In genomic region chr1:220298470-220298869, GRCh38 we compare ENCODE assay signal across 16 cellular contexts. TPM values are rescaled to one million over a fixed set of nuclear protein-coding genes. Genes with fewer than 3 reads are reported as not detected.
DNase-seq lines count a peak whose midpoint lies in the region; TF ChIP-seq lines count a peak whose summit lies in the region.
"Had no signal": no experiment of that assay in that cellular context is flagged by ENCODE, and none has a peak within 500 bp of the region (broad histone marks: within the 10 kb centered on the region; RNA-seq: fewer than 3 reads in every experiment).

No MANE protein-coding gene starts in this region.

- H3K4me3 ChIP-seq in Caco-2 (ENCODE audit: low read depth, low read length) = no peak overlapping the region
- H3K4me3 ChIP-seq: BLaER1 had no signal

- H3K27me3 Mint-ChIP-seq in brain (no peaks in the 10 kb centered on the region), mesothelial cell of epicardium (ENCODE audit: low read depth) (no peaks in the 10 kb centered on the region), CD14-positive monocyte (ENCODE audit: low read depth in 3 of 3) (peaks cover 3 to 6% (median 4%) of the 10 kb centered on the region in 3 donors), Caco-2 (ENCODE audit: insufficient read depth, unreplicated experiment) (peaks cover 4% of the 10 kb centered on the region)

- H3K4me1 Mint-ChIP-seq in brain (peaks cover 63% of the 10 kb centered on the region), mesothelial cell of epicardium (peaks cover 19% of the 10 kb centered on the region), CD14-positive monocyte (peaks cover 2% of the 10 kb centered on the region), Caco-2 (ENCODE audit: low read depth, unreplicated experiment) (peaks cover 5% of the 10 kb centered on the region)

- H3K27ac Mint-ChIP-seq in brain = peak overlapping the region; percentile 56 to 96 (median 74)
- peak overlapping the region; percentile 1 for H3K27ac Mint-ChIP-seq in mesothelial cell of epicardium
- no peak overlapping the region for H3K27ac Mint-ChIP-seq in CD14-positive monocyte
- H3K27ac Mint-ChIP-seq in Caco-2 (ENCODE audit: unreplicated experiment) = no peak overlapping the region

- H3K4me3 Mint-ChIP-seq in brain = peak overlapping the region in 4 of 5 experiments; percentile 36 to 52 (median 40)
- no peak overlapping the region for H3K4me3 Mint-ChIP-seq in mesothelial cell of epicardium
- no peak overlapping the region for H3K4me3 Mint-ChIP-seq in CD14-positive monocyte
- H3K4me3 Mint-ChIP-seq in Caco-2 (ENCODE audit: unreplicated experiment) = no peak overlapping the region

- no peaks in the 10 kb centered on the region for H3K36me3 ChIP-seq in Caco-2 (ENCODE audit: control insufficient read depth, insufficient read depth, low read length)
- H3K36me3 ChIP-seq: BLaER1 had no signal

- POLR2A ChIA-PET in Caco-2 (lab: Charles Lee) = interaction anchor here (0.5 kb wide), 1 partner anchor 489 kb away, joined by 3 read pairs; no protein-coding TSS in a partner anchor

- H3K4me1 ChIP-seq in Caco-2 = peaks cover 4% of the 10 kb centered on the region; the same call in 1 of the 2 replicates
- H3K4me1 ChIP-seq: BLaER1 had no signal

- TF ChIP-seq CTCF in brain (conservative IDR thresholded peaks at IDR 0.05) (no peak), mesothelial cell of epicardium (IDR thresholded peaks at IDR 0.05; ENCODE audit: unreplicated experiment) (no peak), CD14-positive monocyte (IDR thresholded peaks at IDR 0.05) (no peak), Caco-2 (IDR thresholded peaks at IDR 0.05; ENCODE audit: insufficient read depth in 1 of 2, low read depth in 1 of 2, low read length in 1 of 2, severe bottlenecking in 1 of 2, unreplicated experiment in 1 of 2) (no peak)

- DNase-seq in NCI-H510A treated with DMSO at 0.1 percent for 48 hours (lab: John Stamatoyannopoulos, UW) (peak; percentile 16), NCI-H510A (lab: John Stamatoyannopoulos, UW) (no peak), mesothelial cell of epicardium (ENCODE audit: low spot score in 2 of 2, unreplicated experiment in 2 of 2) (no peak), CD14-positive monocyte (ENCODE audit: low spot score) (no peak), Caco-2 (no peak), CD1c-positive myeloid dendritic cell (ENCODE audit: extremely low spot score) (no peak)
- DNase-seq: DMS 273 treated with DMSO at 0.1 percent for 48 hours, GF-D8, GOT3, MV-4-11, NCI-H1436, NCI-H2029 treated with DMSO at 0.1 percent for 48 hours, NCI-H345, PC-3 had no signal

- no TSS peak for BruUV-seq in Caco-2 (replicated peaks; lab: Mats Ljungman, UMichigan)

- CTCF ChIA-PET in Caco-2 (lab: Charles Lee) = interaction anchor here (0.6 kb wide), 1 partner anchor 216 kb away, joined by 3 read pairs; no protein-coding TSS in a partner anchor

- H3K9me3 ChIP-seq in Caco-2 = no peaks in the 10 kb centered on the region
- H3K9me3 ChIP-seq: BLaER1 had no signal

- H3K9me3 Mint-ChIP-seq in brain (no peaks in the 10 kb centered on the region), mesothelial cell of epicardium (no peaks in the 10 kb centered on the region), CD14-positive monocyte (no peaks in the 10 kb centered on the region), Caco-2 (ENCODE audit: unreplicated experiment) (no peaks in the 10 kb centered on the region)

- intact Hi-C loops in CD14-positive monocyte (cut with micrococcal nuclease) = no loop called here
- intact Hi-C loops in Caco-2 (cut with micrococcal nuclease; ENCODE audit: unreplicated experiment) = no loop called here

- H3K27me3 ChIP-seq in Caco-2 (replicated peaks; ENCODE audit: control insufficient read depth, insufficient read depth, low read length) = 0 out of 2 replicates have a peak, but pooled peaks cover 2% of the 10 kb centered on the region
- H3K27me3 ChIP-seq: BLaER1 had no signal

- no peaks in the 10 kb centered on the region for H3K36me3 Mint-ChIP-seq in brain
- H3K36me3 Mint-ChIP-seq in mesothelial cell of epicardium = no peaks in the 10 kb centered on the region
- no peaks in the 10 kb centered on the region for H3K36me3 Mint-ChIP-seq in CD14-positive monocyte
- H3K36me3 Mint-ChIP-seq in Caco-2 (ENCODE audit: insufficient read depth, unreplicated experiment) = no peaks in the 10 kb centered on the region

RNA-seq across cellular contexts. Expression of gene RAB3GAP2, which starts 26.2 kb away (rescaled TPM):
- polyA plus RNA-seq in brain (ENCODE audit: insufficient read depth, low read depth, low replicate concordance) (7.1 TPM), CD14-positive monocyte (10 to 100 TPM in 1 of 2 donors, 1 to 10 TPM in 1; 9.8 to 11.6 TPM)
- total RNA-seq in mesothelial cell of epicardium (49.0 to 51.7 TPM (median 50.6 TPM) in 3 replicates), Caco-2 (2022) (41.1 and 47.0 TPM in 2 replicates)

Comparison
In these comparisons a context has a peak if more than half of its experiments do, and no peak if none do; other contexts are left out.
1. H3K27ac Mint-ChIP-seq: peak in brain (5 of 5) and mesothelial cell of epicardium (single experiment); none in CD14-positive monocyte (0 of 7) and Caco-2 (single experiment).
2. H3K4me3 Mint-ChIP-seq: peak in brain (4 of 5); none in mesothelial cell of epicardium (single experiment), CD14-positive monocyte (0 of 2) and Caco-2 (single experiment).